Comparison of ENCODE assay signal across 8 cellular contexts in the genomic region with DNA sequence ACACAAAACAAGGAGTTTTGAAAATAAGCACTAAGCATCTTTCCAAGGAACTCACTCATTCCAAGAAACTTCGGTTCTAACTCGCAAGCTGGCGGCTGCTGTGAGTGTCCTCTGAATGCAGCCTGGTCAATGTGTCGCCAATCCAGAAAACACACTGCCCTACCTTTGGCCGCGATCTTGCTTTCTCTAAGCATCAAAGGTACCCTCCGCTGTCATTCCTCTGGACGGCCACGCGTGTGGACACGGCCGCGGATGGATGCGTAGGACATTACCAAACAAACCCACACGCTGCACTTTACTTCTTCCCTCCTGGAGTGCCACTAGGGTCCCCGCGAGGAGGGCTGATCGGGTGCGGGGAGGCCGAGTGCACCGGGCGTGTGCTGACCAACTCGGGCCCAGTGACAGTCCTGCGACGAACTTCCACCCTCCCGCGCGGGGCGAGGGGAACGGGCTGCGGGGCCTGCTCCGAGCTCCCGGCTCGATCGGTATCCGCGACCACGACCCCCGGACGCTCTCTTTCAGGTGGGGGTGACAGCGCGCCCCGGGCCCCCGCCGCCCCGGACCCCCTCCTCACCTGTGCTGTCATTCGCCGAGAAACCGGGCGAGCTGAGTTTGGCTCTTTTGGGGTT. TPM values are rescaled to one million over a fixed set of nuclear protein-coding genes. Genes with fewer than 3 reads are reported as not detected.
DNase-seq lines count a peak whose midpoint lies in the region; ATAC-seq, FAIRE-seq and TF ChIP-seq lines count a peak whose summit lies in the region.

No MANE protein-coding gene starts in this region.

- H3K4me1 ChIP-seq in A549 = peaks cover 23% of the 10 kb centered on the region; the same call in 2 of the 3 replicates
- peaks cover 7% of the 10 kb centered on the region for H3K4me1 ChIP-seq in NT2/D1 (ENCODE audit: insufficient read depth, insufficient read length)
- H3K4me1 ChIP-seq in body of pancreas = peaks cover 49% of the 10 kb centered on the region

- H3K9me3 ChIP-seq in A549 (no peaks in the 10 kb centered on the region), NT2/D1 (ENCODE audit: insufficient read depth, low read length) (no peaks in the 10 kb centered on the region), body of pancreas (no peaks in the 10 kb centered on the region)

- H3K9ac ChIP-seq in NT2/D1 (ENCODE audit: insufficient read length, low read depth) = peak overlapping the region; percentile 94

- POLR2A ChIA-PET in A549 (lab: Yijun Ruan, JAX) = no interaction called here

- no peak for FAIRE-seq in A549 (lab: Jason Lieb, UNC)

- H3K4me2 ChIP-seq in A549 = peak overlapping the region; percentile 88

- ATAC-seq in A549 (peak; percentile 27 to 51; a peak in 4 of 6 replicates), GM19023 (IDR thresholded peaks at IDR 0.05; ENCODE audit: unreplicated experiment) (peak; percentile 13), body of pancreas (peak; percentile 13)
- ATAC-seq in stimulated activated effector memory CD8-positive, alpha-beta T cell treated with anti-CD3 and anti-CD28 coated beads, Interleukin-12 subunit alpha, Interleukin-12 subunit beta, amount 100 ng/mL, for 72 hours = peak; percentile 43

- peaks cover 21% of the 10 kb centered on the region for H3K36me3 ChIP-seq in NT2/D1 (ENCODE audit: insufficient read depth, insufficient read length, low read length)
- H3K36me3 ChIP-seq in body of pancreas (replicated peaks in 1 of 2; ENCODE audit: insufficient read depth in 1 of 2, low read depth in 2 of 2) = no peaks in the 10 kb centered on the region

- H3K4me3 ChIP-seq in A549 (peak overlapping the region; percentile 94), NT2/D1 (ENCODE audit: insufficient read length, low read depth) (peak overlapping the region; percentile 89), body of pancreas (peak overlapping the region; percentile 31 to 52)

- peak overlapping the region; percentile 94 to 97 for H3K27ac ChIP-seq in A549
- H3K27ac ChIP-seq in body of pancreas = peak overlapping the region; percentile 45 to 94 (median 67)

- TF ChIP-seq POLR2A in A549 (IDR thresholded peaks at IDR 0.05; ENCODE audit: low read length) = no peak
- TF ChIP-seq POLR2A in body of pancreas (IDR thresholded peaks at IDR 0.05) = no peak

- H3K4me3 Mint-ChIP-seq in stimulated activated effector memory CD8-positive, alpha-beta T cell treated with anti-CD3 and anti-CD28 coated beads, Interleukin-12 subunit alpha, Interleukin-12 subunit beta, amount 100 ng/mL, for 72 hours = peak overlapping the region; percentile 83

- peaks cover 59% of the 10 kb centered on the region for H3K4me1 Mint-ChIP-seq in stimulated activated effector memory CD8-positive, alpha-beta T cell treated with anti-CD3 and anti-CD28 coated beads, Interleukin-12 subunit alpha, Interleukin-12 subunit beta, amount 100 ng/mL, for 72 hours

- intact Hi-C loops in body of pancreas (cut with DNase I) = loop anchor here (10.0 kb wide), 3 partner anchors 95 to 185 kb away; no protein-coding TSS in a partner anchor

- DNase-seq in A549 (ENCODE audit: low read depth in 1 of 2, low spot score in 1 of 2) = no peak
- no peak for DNase-seq in NT2/D1 (ENCODE audit: low read depth, low spot score)
- DNase-seq in body of pancreas = peak in 3 of 4 donors; percentile 22 to 40 (median 35)
- peak; percentile 38 for DNase-seq in kidney tubule cell (ENCODE audit: low spot score)
- DNase-seq in stimulated activated effector memory CD8-positive, alpha-beta T cell treated with anti-CD3 and anti-CD28 coated beads, Interleukin-12 subunit alpha, Interleukin-12 subunit beta, amount 100 ng/mL, for 72 hours (ENCODE audit: low spot score in 2 of 2) = peak; percentile 23 to 67
- no peak for DNase-seq in NCI-H2029 (lab: John Stamatoyannopoulos, UW)
- no peak for DNase-seq in epidermal melanocyte (ENCODE audit: insufficient read length, low spot score)

- H3K27ac Mint-ChIP-seq in stimulated activated effector memory CD8-positive, alpha-beta T cell treated with anti-CD3 and anti-CD28 coated beads, Interleukin-12 subunit alpha, Interleukin-12 subunit beta, amount 100 ng/mL, for 72 hours = peak overlapping the region; percentile 87

- H3K9me3 Mint-ChIP-seq in stimulated activated effector memory CD8-positive, alpha-beta T cell treated with anti-CD3 and anti-CD28 coated beads, Interleukin-12 subunit alpha, Interleukin-12 subunit beta, amount 100 ng/mL, for 72 hours = no peaks in the 10 kb centered on the region

- TF ChIP-seq CTCF in A549 (IDR thresholded peaks at IDR 0.05) (no peak), body of pancreas (IDR thresholded peaks at IDR 0.05) (no peak)

- no peak for TF ChIP-seq EP300 in A549 (IDR thresholded peaks at IDR 0.05)

- 10% methylated on average over 24 of the region's 50 CpGs for WGBS in A549 (ENCODE audit: missing lambda C conversion rate)
- WGBS in body of pancreas, 2 donors = 1% methylated on average over 23 to 43 of the region's 50 CpGs

- TF ChIP-seq RAD21 in A549 (conservative IDR thresholded peaks at IDR 0.05 in 1 of 2, IDR thresholded peaks at IDR 0.05 in 1 of 2) = no peak

- H3K27me3 ChIP-seq in NT2/D1 (ENCODE audit: insufficient read depth, insufficient read length) (no peaks in the 10 kb centered on the region), body of pancreas (no peaks in the 10 kb centered on the region)

- peaks cover 43% of the 10 kb centered on the region for H3K36me3 Mint-ChIP-seq in stimulated activated effector memory CD8-positive, alpha-beta T cell treated with anti-CD3 and anti-CD28 coated beads, Interleukin-12 subunit alpha, Interleukin-12 subunit beta, amount 100 ng/mL, for 72 hours

- CTCF ChIA-PET in A549 (lab: Yijun Ruan, JAX) = interaction anchor here (0.6 to 2.7 kb wide), 11 partner anchors 9 to 375 kb away, joined by 3 to 17 read pairs (median 4); no protein-coding TSS in a partner anchor

TF ChIP-seq in A549, 52 proteins besides CTCF, POLR2A, EP300 and RAD21:
- no peak for TF ChIP-seq NR3C1 (IDR thresholded peaks at IDR 0.05)
- no peak for TF ChIP-seq CHD2 (IDR thresholded peaks at IDR 0.05; ENCODE audit: low read length, partially characterized antibody)
- TF ChIP-seq, protein P1, sequence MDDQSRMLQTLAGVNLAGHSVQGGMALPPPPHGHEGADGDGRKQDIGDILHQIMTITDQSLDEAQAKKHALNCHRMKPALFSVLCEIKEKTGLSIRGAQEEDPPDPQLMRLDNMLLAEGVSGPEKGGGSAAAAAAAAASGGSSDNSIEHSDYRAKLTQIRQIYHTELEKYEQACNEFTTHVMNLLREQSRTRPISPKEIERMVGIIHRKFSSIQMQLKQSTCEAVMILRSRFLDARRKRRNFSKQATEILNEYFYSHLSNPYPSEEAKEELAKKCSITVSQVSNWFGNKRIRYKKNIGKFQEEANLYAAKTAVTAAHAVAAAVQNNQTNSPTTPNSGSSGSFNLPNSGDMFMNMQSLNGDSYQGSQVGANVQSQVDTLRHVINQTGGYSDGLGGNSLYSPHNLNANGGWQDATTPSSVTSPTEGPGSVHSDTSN (IDR thresholded peaks at IDR 0.05) = no peak
- TF ChIP-seq PHF8 (IDR thresholded peaks at IDR 0.05; ENCODE audit: borderline replicate concordance, low read depth) = no peak
- TF ChIP-seq NFE2L2 (conservative IDR thresholded peaks at IDR 0.05; ENCODE audit: low read length) = no peak
- TF ChIP-seq, protein P2, sequence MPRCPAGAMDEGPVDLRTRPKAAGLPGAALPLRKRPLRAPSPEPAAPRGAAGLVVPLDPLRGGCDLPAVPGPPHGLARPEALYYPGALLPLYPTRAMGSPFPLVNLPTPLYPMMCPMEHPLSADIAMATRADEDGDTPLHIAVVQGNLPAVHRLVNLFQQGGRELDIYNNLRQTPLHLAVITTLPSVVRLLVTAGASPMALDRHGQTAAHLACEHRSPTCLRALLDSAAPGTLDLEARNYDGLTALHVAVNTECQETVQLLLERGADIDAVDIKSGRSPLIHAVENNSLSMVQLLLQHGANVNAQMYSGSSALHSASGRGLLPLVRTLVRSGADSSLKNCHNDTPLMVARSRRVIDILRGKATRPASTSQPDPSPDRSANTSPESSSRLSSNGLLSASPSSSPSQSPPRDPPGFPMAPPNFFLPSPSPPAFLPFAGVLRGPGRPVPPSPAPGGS (IDR thresholded peaks at IDR 0.05) = no peak
- no peak for TF ChIP-seq ZSCAN20 (CRISPR knock-in tag; IDR thresholded peaks at IDR 0.05)
- no peak for TF ChIP-seq ZC3H11A (IDR thresholded peaks at IDR 0.05)

RNA-seq across cellular contexts. Expression of a gene that starts 1.1 kb away (rescaled TPM):
- 8.0 and 17.5 TPM in 2 replicates for polyA plus RNA-seq in A549 (2011; rRNA removed)
- polyA plus RNA-seq in A549 (2012; cell fraction: cytosol; rRNA removed) = 5.1 and 6.8 TPM in 2 replicates
- 12.2 and 12.3 TPM in 2 replicates for polyA plus RNA-seq in A549 (2012; cell fraction: nucleus; rRNA removed)
- 13.4 to 15.2 TPM (median 14.7 TPM) in 3 replicates for polyA plus RNA-seq in A549 (2017; fragmentation: RNase III; extraction: RNeasy Plus Mini Kit Qiagen cat#74134 plus additional on column Dnase treatment)
- 35.1 and 47.2 TPM in 2 replicates for polyA minus RNA-seq in A549 (2011; rRNA and poly(A)+ RNA removed)
- total RNA-seq in body of pancreas = 10 to 100 TPM; 35.3 to 57.7 TPM

Comparison
In these comparisons a context has a peak if more than half of its experiments do, and no peak if none do; other contexts are left out.
1. DNase-seq: peak in body of pancreas (3 of 4), kidney tubule cell (single experiment) and stimulated activated effector memory CD8-positive, alpha-beta T cell treated with anti-CD3 and anti-CD28 coated beads, Interleukin-12 subunit alpha, Interleukin-12 subunit beta, amount 100 ng/mL, for 72 hours (2 of 2); none in A549 (0 of 2), NT2/D1 (single experiment), NCI-H2029 (single experiment) and epidermal melanocyte (single experiment).
2. H3K4me3 ChIP-seq: peak in every context shown above with its lines; median percentile 94 in A549; 89 in NT2/D1; 42 in body of pancreas.
3. Peak in every context shown above with its lines, with median percentiles within 50 percentile points of each other: ATAC-seq.